ENCODE assay signal across 1 cellular context in genomic region chr2:148813603-148814065, GRCh38.
TF ChIP-seq lines count a peak whose summit lies in the region.

No MANE protein-coding gene starts in this region.

TF ChIP-seq in SK-N-SH treated with all-trans-retinoic acid at 6 μM for 48 hours, 23 proteins besides CTCF, POLR2A, EP300 and RAD21 (continued from another document):
- TF ChIP-seq, protein P1, sequence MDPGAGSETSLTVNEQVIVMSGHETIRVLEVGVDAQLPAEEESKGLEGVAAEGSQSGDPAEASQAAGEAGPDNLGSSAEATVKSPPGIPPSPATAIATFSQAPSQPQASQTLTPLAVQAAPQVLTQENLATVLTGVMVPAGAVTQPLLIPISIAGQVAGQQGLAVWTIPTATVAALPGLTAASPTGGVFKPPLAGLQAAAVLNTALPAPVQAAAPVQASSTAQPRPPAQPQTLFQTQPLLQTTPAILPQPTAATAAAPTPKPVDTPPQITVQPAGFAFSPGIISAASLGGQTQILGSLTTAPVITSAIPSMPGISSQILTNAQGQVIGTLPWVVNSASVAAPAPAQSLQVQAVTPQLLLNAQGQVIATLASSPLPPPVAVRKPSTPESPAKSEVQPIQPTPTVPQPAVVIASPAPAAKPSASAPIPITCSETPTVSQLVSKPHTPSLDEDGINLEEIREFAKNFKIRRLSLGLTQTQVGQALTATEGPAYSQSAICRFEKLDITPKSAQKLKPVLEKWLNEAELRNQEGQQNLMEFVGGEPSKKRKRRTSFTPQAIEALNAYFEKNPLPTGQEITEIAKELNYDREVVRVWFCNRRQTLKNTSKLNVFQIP (CRISPR knock-in tag; IDR thresholded peaks at IDR 0.05; ENCODE audit: borderline replicate concordance, low read depth): no peak
- TF ChIP-seq GLIS3 (CRISPR knock-in tag; IDR thresholded peaks at IDR 0.05): no peak
- no peak for TF ChIP-seq CSDC2 (CRISPR knock-in tag; IDR thresholded peaks at IDR 0.05)
- no peak for TF ChIP-seq ZNF565 (CRISPR knock-in tag; conservative IDR thresholded peaks at IDR 0.05; ENCODE audit: low read depth)
- no peak for TF ChIP-seq TSHZ2 (CRISPR knock-in tag; IDR thresholded peaks at IDR 0.05)
- TF ChIP-seq ZNF70 (CRISPR knock-in tag; IDR thresholded peaks at IDR 0.05): no peak
